ENCODE assay signal across 13 cellular contexts in the genomic region with DNA sequence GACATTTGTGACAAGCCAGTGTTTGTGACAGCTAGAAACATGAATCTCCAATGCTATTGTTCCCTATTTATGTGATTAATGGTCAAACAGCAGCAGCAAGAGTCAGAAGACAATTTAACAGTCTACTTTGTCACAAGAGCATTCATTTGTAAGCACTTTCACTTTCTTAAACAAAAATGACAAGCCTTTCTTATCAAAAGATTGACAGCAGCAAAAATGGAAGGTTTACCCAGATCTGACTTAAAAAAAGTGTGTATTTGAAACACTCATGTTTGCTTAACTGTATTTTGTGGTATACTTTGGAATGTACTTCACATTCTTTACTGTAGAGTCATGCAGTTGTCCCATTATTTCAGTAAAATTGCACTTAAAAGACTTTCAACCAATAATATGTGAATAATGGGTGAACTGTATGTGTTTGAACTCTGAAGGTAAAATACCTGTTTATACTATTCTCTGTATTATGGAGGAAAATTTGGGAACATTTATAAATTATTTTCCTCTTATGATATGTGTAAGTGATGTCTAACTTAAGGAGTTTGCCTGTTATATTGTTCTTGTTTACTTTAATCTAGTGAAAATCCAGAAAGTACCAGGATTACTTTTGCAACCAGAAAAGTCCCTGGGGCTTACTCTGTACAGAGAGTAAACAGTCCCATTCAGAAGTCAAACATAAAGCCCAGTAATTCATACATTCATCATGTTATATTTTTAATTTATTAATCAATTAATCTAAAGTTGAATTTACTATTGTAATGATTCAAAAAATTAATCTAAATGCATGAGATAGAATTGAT.
DNase-seq lines count a peak whose midpoint lies in the region; ATAC-seq and TF ChIP-seq lines count a peak whose summit lies in the region.
"Had no signal": no experiment of that assay in that cellular context is flagged by ENCODE, and none has a peak within 500 bp of the region (broad histone marks: within the 10 kb centered on the region; RNA-seq: fewer than 3 reads in every experiment).

No MANE protein-coding gene starts in this region.

- no peaks in the 10 kb centered on the region for H3K4me1 ChIP-seq in Loucy (ENCODE audit: insufficient read depth, low read length, poor library complexity, severe bottlenecking)
- H3K4me1 ChIP-seq in mesodermal cell (ENCODE audit: control insufficient read depth, insufficient read depth, low read length, poor library complexity, severe bottlenecking) = no peaks in the 10 kb centered on the region
- no peaks in the 10 kb centered on the region for H3K4me1 ChIP-seq in ascending aorta
- H3K4me1 ChIP-seq: heart left ventricle had no signal

- no peak overlapping the region for H3K4me3 ChIP-seq in Loucy (ENCODE audit: low read length, poor library complexity, severe bottlenecking)
- no peak overlapping the region for H3K4me3 ChIP-seq in mesodermal cell (ENCODE audit: extremely low read depth, insufficient read depth, low read length, poor library complexity, severe bottlenecking)
- H3K4me3 ChIP-seq in ascending aorta = no peak overlapping the region
- H3K4me3 ChIP-seq: heart left ventricle had no signal

- peaks cover 18% of the 10 kb centered on the region for H3K4me1 Mint-ChIP-seq in chondrocyte (ENCODE audit: low read depth)
- H3K4me1 Mint-ChIP-seq: natural killer cell, T-helper 17 cell had no signal

- H4K20me1 ChIP-seq in Loucy (ENCODE audit: insufficient read depth, low read length, poor library complexity, severe bottlenecking) = no peaks in the 10 kb centered on the region

- peak overlapping the region; percentile 75 for H3K27ac ChIP-seq in mesodermal cell (ENCODE audit: low read depth, low read length, severe bottlenecking)
- no peak overlapping the region for H3K27ac ChIP-seq in ascending aorta
- H3K27ac ChIP-seq: heart left ventricle had no signal

- no peaks in the 10 kb centered on the region for H3K79me2 ChIP-seq in Loucy (ENCODE audit: insufficient read depth, low read length)

- H3K4me2 ChIP-seq in Loucy (ENCODE audit: low read depth, low read length, poor library complexity, severe bottlenecking) = no peak overlapping the region

- no peaks in the 10 kb centered on the region for H3F3A ChIP-seq in Loucy (ENCODE audit: low read depth)

- H3K9me3 Mint-ChIP-seq in chondrocyte (ENCODE audit: low read depth) = peaks cover 3% of the 10 kb centered on the region
- H3K9me3 Mint-ChIP-seq: CD4-positive, alpha-beta T cell had no signal

- H3K36me3 ChIP-seq in Loucy (ENCODE audit: insufficient read depth, low read length) (no peaks in the 10 kb centered on the region), mesodermal cell (ENCODE audit: control insufficient read depth, insufficient read depth, low read length) (no peaks in the 10 kb centered on the region), ascending aorta (no peaks in the 10 kb centered on the region)
- H3K36me3 ChIP-seq: heart left ventricle had no signal

- intact Hi-C loops in cardiac septum (cut with DNase I) (no loop called here), ascending aorta (cut with DNase I) (no loop called here)

- H3K9me2 ChIP-seq in Loucy (replicated peaks; ENCODE audit: low read depth, low read length) = no peaks in the 10 kb centered on the region

- H3K27ac Mint-ChIP-seq in chondrocyte (ENCODE audit: unreplicated experiment) = peak overlapping the region; percentile 86
- H3K27ac Mint-ChIP-seq: CD4-positive, alpha-beta T cell; natural killer cell; T-helper 17 cell had no signal

- H3K4me3 Mint-ChIP-seq in chondrocyte (ENCODE audit: unreplicated experiment) = peak overlapping the region; percentile 46
- H3K4me3 Mint-ChIP-seq: CD4-positive, alpha-beta T cell; natural killer cell; T-helper 17 cell had no signal

- H3K27me3 ChIP-seq in Loucy (ENCODE audit: insufficient read depth, low read length, poor library complexity, severe bottlenecking) = no peaks in the 10 kb centered on the region
- H3K27me3 ChIP-seq in ascending aorta = no peaks in the 10 kb centered on the region
- H3K27me3 ChIP-seq: heart left ventricle had no signal

- H3K9ac ChIP-seq in Loucy (ENCODE audit: low read depth, low read length, poor library complexity, severe bottlenecking) = no peak overlapping the region

- peak overlapping the region; percentile 34; the same call in 1 of the 2 replicates for H2AFZ ChIP-seq in Loucy (ENCODE audit: low read length)

- DNase-seq in COLO829 (ENCODE audit: low spot score) (peak; percentile 35), chondrocyte (ENCODE audit: low spot score) (no peak), cardiac septum (ENCODE audit: low spot score) (no peak), ascending aorta (ENCODE audit: low spot score in 2 of 2) (no peak), NCI-H2081 treated with DMSO at 0.1 percent for 48 hours (lab: John Stamatoyannopoulos, UW) (no peak)
- DNase-seq: CD4-positive, alpha-beta T cell; heart left ventricle; natural killer cell; NCI-H524; T-helper 17 cell had no signal

- no peaks in the 10 kb centered on the region for H3K27me3 Mint-ChIP-seq in chondrocyte (ENCODE audit: low read depth)
- H3K27me3 Mint-ChIP-seq: CD4-positive, alpha-beta T cell; T-helper 17 cell had no signal

- TF ChIP-seq CTCF in Loucy (conservative IDR thresholded peaks at IDR 0.05; ENCODE audit: low read length) = no peak
- no peak for TF ChIP-seq CTCF in chondrocyte (IDR thresholded peaks at IDR 0.05)
- TF ChIP-seq CTCF in ascending aorta (IDR thresholded peaks at IDR 0.05) = no peak

- peaks cover 2% of the 10 kb centered on the region for H3K36me3 Mint-ChIP-seq in chondrocyte (ENCODE audit: low read depth)
- H3K36me3 Mint-ChIP-seq: natural killer cell had no signal

- no peak for ATAC-seq in HG02840 (IDR thresholded peaks at IDR 0.05; ENCODE audit: low FRiP score, unreplicated experiment)
- ATAC-seq: heart left ventricle, natural killer cell, T-helper 17 cell had no signal

- H3K9me3 ChIP-seq in Loucy (ENCODE audit: insufficient read depth, low read depth, low read length) (no peaks in the 10 kb centered on the region), mesodermal cell (ENCODE audit: control insufficient read depth, low read length) (no peaks in the 10 kb centered on the region), ascending aorta (no peaks in the 10 kb centered on the region)
